8 cellular contexts compared by ENCODE assay signal in the genomic region with DNA sequence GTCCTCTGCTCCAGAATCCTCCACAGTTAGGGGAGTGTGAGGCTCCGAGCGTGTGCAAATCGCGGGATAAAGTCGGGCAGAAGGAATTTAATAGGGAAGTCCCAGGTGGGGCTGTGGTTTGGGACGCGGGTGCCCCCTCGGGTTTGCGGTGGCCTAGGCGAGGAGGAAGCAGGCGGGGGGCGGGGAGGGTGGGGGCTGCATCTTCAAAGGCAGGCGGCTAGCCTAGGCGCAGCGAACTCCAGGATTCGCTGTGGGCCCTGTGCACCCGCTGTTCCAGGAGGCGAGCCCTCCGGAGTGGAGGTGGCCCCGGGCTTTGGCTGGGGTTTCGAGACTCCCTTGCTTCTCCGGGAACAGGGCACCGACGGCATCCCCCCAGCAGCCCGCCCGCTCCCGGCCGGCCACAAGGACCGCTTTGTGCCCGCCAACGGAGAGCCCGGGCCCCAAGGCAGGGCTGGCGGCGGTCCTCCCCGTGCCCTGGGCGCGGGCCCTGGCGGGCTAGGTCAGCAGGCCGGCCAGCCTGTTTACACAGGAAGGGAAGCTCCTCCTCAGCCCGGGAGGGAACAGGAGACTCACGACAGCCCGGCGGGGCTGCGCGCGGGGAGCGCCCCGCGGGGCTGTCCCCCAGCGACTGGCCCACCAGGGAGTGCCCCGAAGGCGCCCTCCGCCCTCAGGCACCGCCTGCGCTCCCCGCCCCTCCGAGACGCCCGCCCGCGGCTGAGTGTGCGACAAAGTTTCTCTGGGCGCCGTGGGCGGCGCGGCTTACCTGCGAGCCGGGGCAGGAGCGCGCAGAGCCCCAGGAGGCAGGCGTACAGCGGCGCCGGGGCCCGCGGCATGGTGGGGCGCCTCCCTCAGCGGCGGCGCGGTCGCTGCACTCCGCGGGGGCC. TPM values are rescaled to one million over a fixed set of nuclear protein-coding genes. Genes with fewer than 3 reads are reported as not detected.
DNase-seq lines count a peak whose midpoint lies in the region; ATAC-seq, FAIRE-seq and TF ChIP-seq lines count a peak whose summit lies in the region.

No MANE protein-coding gene starts in this region.

- FAIRE-seq in K562 (lab: Jason Lieb, UNC) = no peak

- no peak overlapping the region for H3K27ac Mint-ChIP-seq in immature natural killer cell

- no peak for TF ChIP-seq EP300 in K562 (IDR thresholded peaks at IDR 0.05; ENCODE audit: low read length)

- peak; percentile 70 for DNase-seq in NCI-H82 (lab: John Stamatoyannopoulos, UW)
- no peak for DNase-seq in NCI-H82 treated with DMSO at 0.1 percent for 48 hours (lab: John Stamatoyannopoulos, UW; ENCODE audit: unreplicated experiment)
- no peak for DNase-seq in SK-N-MC (ENCODE audit: low read depth, low spot score)
- DNase-seq in K562 (ENCODE audit: extremely low read depth in 1 of 4, low spot score in 3 of 4) = peak; percentile 38 to 63 (median 54)
- DNase-seq in immature natural killer cell = peak in 1 of 3 donors; percentile 8
- DNase-seq in superior temporal gyrus (ENCODE audit: extremely low spot score) = no peak

- H3K4me3 ChIP-seq in SK-N-MC (peak overlapping the region; percentile 93), K562 (peak overlapping the region; percentile 60), skeletal muscle satellite cell (ENCODE audit: low read length) (peak overlapping the region; percentile 77)

- H3K9me3 ChIP-seq in SK-N-MC (ENCODE audit: low read depth, low read length) (no peaks in the 10 kb centered on the region), K562 (replicated peaks; ENCODE audit: control insufficient read depth, insufficient read depth, low read depth, low read length) (no peaks in the 10 kb centered on the region), skeletal muscle satellite cell (replicated peaks; ENCODE audit: low read length) (no peaks in the 10 kb centered on the region)

- intact Hi-C loops in K562 (cut with micrococcal nuclease) = loop anchor here (5.0 to 10.0 kb wide), 2 partner anchors 52 to 114 kb away; no protein-coding TSS in a partner anchor

- H4K20me1 ChIP-seq in K562 (replicated peaks; ENCODE audit: control insufficient read depth, insufficient read depth, low read length) = no peaks in the 10 kb centered on the region

- peak overlapping the region; percentile 59 for H2AFZ ChIP-seq in K562 (ENCODE audit: low read depth, low read length)

- TF ChIP-seq RAD21 in K562 (CRISPR knock-in tag; conservative IDR thresholded peaks at IDR 0.05 in 1 of 2, IDR thresholded peaks at IDR 0.05 in 1 of 2) = no peak

- peak in 1 of 3 experiments; percentile 1; a peak in 1 of 6 replicates for TF ChIP-seq CTCF in K562 (IDR thresholded peaks at IDR 0.05 in 2 of 3, conservative IDR thresholded peaks at IDR 0.05 in 1 of 3; ENCODE audit: insufficient read depth in 2 of 3, low read depth in 1 of 3, low read length in 3 of 3)

- H3K9ac ChIP-seq in SK-N-MC (ENCODE audit: insufficient read length) (peak overlapping the region; percentile 71), K562 (ENCODE audit: insufficient read depth in 1 of 2, low read depth in 2 of 2, low read length in 2 of 2) (peak overlapping the region; percentile 62 to 91), skeletal muscle satellite cell (ENCODE audit: low read depth, low read length) (peak overlapping the region; percentile 92)

- in situ Hi-C loops in K562 (cut with MboI) = no loop called here

- H3K36me3 ChIP-seq in SK-N-MC (ENCODE audit: insufficient read depth, low read length) (peaks cover 8% of the 10 kb centered on the region), K562 (ENCODE audit: control insufficient read depth, insufficient read depth, low read length) (no peaks in the 10 kb centered on the region), skeletal muscle satellite cell (ENCODE audit: insufficient read depth, low read length) (peaks cover 19% of the 10 kb centered on the region)

- no peaks in the 10 kb centered on the region for H3K9me3 Mint-ChIP-seq in immature natural killer cell

- peaks cover 12 to 35% (median 13%) of the 10 kb centered on the region in 3 donors for H3K27me3 Mint-ChIP-seq in immature natural killer cell (ENCODE audit: low read depth in 3 of 3)

- H3K36me3 Mint-ChIP-seq in immature natural killer cell = no peaks in the 10 kb centered on the region

- H3K4me2 ChIP-seq in K562 (ENCODE audit: insufficient read depth, low read length) (peak overlapping the region; percentile 78), skeletal muscle satellite cell (ENCODE audit: low read length) (peak overlapping the region; percentile 91)

- no TSS peak for BruUV-seq in K562 (replicated peaks; lab: Mats Ljungman, UMichigan)

- CTCF ChIA-PET in K562 (lab: Yijun Ruan, JAX; ENCODE audit: low intra/inter-chr PET ratio) = interaction anchor here (0.6 kb wide), 1 partner anchor 699 kb away, joined by 3 read pairs; no protein-coding TSS in a partner anchor

- peaks cover 6 to 7% of the 10 kb centered on the region in 2 donors for H3K4me1 Mint-ChIP-seq in immature natural killer cell

- POLR2A ChIA-PET in K562 (lab: Yijun Ruan, JAX) = interaction anchor here (0.7 kb wide), 1 partner anchor 26 kb away, joined by 4 read pairs; no protein-coding TSS in a partner anchor

- peak; percentile 39 for ATAC-seq in HG02852 (IDR thresholded peaks at IDR 0.05; ENCODE audit: unreplicated experiment)
- peak; percentile 67 for ATAC-seq in K562

- peak overlapping the region; percentile 56 to 80 (median 72) for H3K4me3 Mint-ChIP-seq in immature natural killer cell

- H3K27ac ChIP-seq in SK-N-MC (peak overlapping the region; percentile 17; the same call in 1 of the 2 replicates), K562 (ENCODE audit: extremely low read depth, low read depth, low read length) (peak overlapping the region; percentile 52; the same call in 2 of the 3 replicates)

- WGBS in K562 (ENCODE audit: insufficient coverage, low coverage, missing lambda C conversion rate) = 8% methylated on average over 26 of the region's 85 CpGs

- TF ChIP-seq POLR2A in K562 (conservative IDR thresholded peaks at IDR 0.05) = no peak

- H3K9me1 ChIP-seq in K562 (ENCODE audit: control insufficient read depth, insufficient read depth, low read length) = no peaks in the 10 kb centered on the region

- peaks cover 18 to 23% of the 10 kb centered on the region in 2 experiments; a peak in 4 of 5 replicates for H3K4me1 ChIP-seq in K562 (replicated peaks in 1 of 2; ENCODE audit: control insufficient read depth in 2 of 2, insufficient read depth in 2 of 2, low read length in 2 of 2)
- peaks cover 38% of the 10 kb centered on the region for H3K4me1 ChIP-seq in skeletal muscle satellite cell (ENCODE audit: control insufficient read depth, insufficient read depth, low read length)

- H3K27me3 ChIP-seq in K562 (ENCODE audit: control insufficient read depth in 2 of 2, insufficient read depth in 2 of 2, low read length in 2 of 2) (no peaks in the 10 kb centered on the region; a peak in 1 of 5 replicates), skeletal muscle satellite cell (ENCODE audit: control insufficient read depth, insufficient read depth, low read length) (no peaks in the 10 kb centered on the region)

- peaks cover 17% of the 10 kb centered on the region; the same call in 2 of the 3 replicates for H3K79me2 ChIP-seq in K562 (ENCODE audit: control insufficient read depth, insufficient read depth, low read length)

TF ChIP-seq in K562, 482 proteins besides CTCF, POLR2A, EP300 and RAD21 (continues in another document):
- TF ChIP-seq ZNF436 (CRISPR knock-in tag; IDR thresholded peaks at IDR 0.05) = no peak

RNA-seq across cellular contexts. Expression of a gene that starts 0.8 kb away (rescaled TPM):
- 44.6 and 111 TPM in 2 replicates for total RNA-seq in K562 (2011; cell fraction: chromatin; rRNA removed; ENCODE audit: low replicate concordance)
- total RNA-seq in K562 (2011; cell fraction: nucleolus; rRNA removed) = 156 and 174 TPM in 2 replicates
- 97.9 and 116 TPM in 2 replicates for total RNA-seq in K562 (2011; cell fraction: nucleoplasm; rRNA removed)
- total RNA-seq in K562 (2014; rRNA removed) (16.2 and 23.0 TPM in 2 replicates), K562 (2014; rRNA removed; fragmentation: Illumina TruSeq; extraction: Trizol) (5.0 and 7.3 TPM in 2 replicates), K562 (2015; rRNA removed; fragmentation: Illumina TruSeq; extraction: Trizol) (2.1 and 2.6 TPM in 2 replicates), K562 (2021) (17.3 and 23.4 TPM in 2 replicates)
- polyA plus RNA-seq in K562 (2011; rRNA removed) (32.7 and 46.8 TPM in 2 replicates), K562 (2014; fragmentation: Illumina TruSeq; extraction: Trizol) (9.9 and 13.4 TPM in 2 replicates), K562 (2014; fragmentation: Nextera tagmentation; extraction: Ambion mirVana) (1 to 10 TPM; 1.7 to 2.3 TPM), K562 (2014; rRNA removed) (13.6 and 16.4 TPM in 2 replicates), immature natural killer cell (1 to 10 TPM in 1 of 3 donors, under 1 TPM in 1, not detected in 1; 0.52 to 1.1 TPM)
- 32.7 and 54.9 TPM in 2 replicates for polyA plus RNA-seq in K562 (2011; cell fraction: cytosol; rRNA removed)
- polyA plus RNA-seq in K562 (2011; cell fraction: nucleus; rRNA removed) = 27.1 and 62.6 TPM in 2 replicates
- polyA plus RNA-seq in K562 (2012) = 14.7 and 25.7 TPM in 2 replicates
- polyA minus RNA-seq in K562 (2011; rRNA and poly(A)+ RNA removed) = 21.7 and 62.1 TPM in 2 replicates
- polyA minus RNA-seq in K562 (2011; cell fraction: cytosol; rRNA and poly(A)+ RNA removed) = 25.3 and 52.3 TPM in 2 replicates
- 20.0 and 20.7 TPM in 2 replicates for polyA minus RNA-seq in K562 (2011; cell fraction: nucleus; rRNA and poly(A)+ RNA removed)
- 157 and 167 TPM in 2 replicates for total RNA-seq in skeletal muscle satellite cell (2012; rRNA removed)

RNA-seq across cellular contexts. Expression of a gene that starts 48.1 kb away (rescaled TPM):
- total RNA-seq in K562 (2011; cell fraction: chromatin; rRNA removed; ENCODE audit: low replicate concordance) = not detected in 2 replicates
- not detected in 2 replicates for total RNA-seq in K562 (2011; cell fraction: nucleolus; rRNA removed)
- total RNA-seq in K562 (2011; cell fraction: nucleoplasm; rRNA removed) = not detected in 2 replicates
- total RNA-seq in K562 (2014; rRNA removed) (not detected in 2 replicates), K562 (2014; rRNA removed; fragmentation: Illumina TruSeq; extraction: Trizol) (not detected in 2 replicates), K562 (2015; rRNA removed; fragmentation: Illumina TruSeq; extraction: Trizol) (not detected in 2 replicates), K562 (2021) (0.09 TPM in 2 replicates)
- polyA plus RNA-seq in K562 (2011; rRNA removed) (not detected in 2 replicates), K562 (2014; fragmentation: Illumina TruSeq; extraction: Trizol) (not detected in 2 replicates), K562 (2014; fragmentation: Nextera tagmentation; extraction: Ambion mirVana) (not detected), K562 (2014; rRNA removed) (not detected in 2 replicates), immature natural killer cell (not detected)
- polyA plus RNA-seq in K562 (2011; cell fraction: cytosol; rRNA removed) = not detected in 2 replicates
- not detected in 2 replicates for polyA plus RNA-seq in K562 (2011; cell fraction: nucleus; rRNA removed)
- polyA plus RNA-seq in K562 (2012) = not detected in 2 replicates
- polyA minus RNA-seq in K562 (2011; rRNA and poly(A)+ RNA removed) = not detected in 2 replicates
- polyA minus RNA-seq in K562 (2011; cell fraction: cytosol; rRNA and poly(A)+ RNA removed) = not detected in 2 replicates
- polyA minus RNA-seq in K562 (2011; cell fraction: nucleus; rRNA and poly(A)+ RNA removed) = not detected in 2 replicates
- not detected in 2 replicates for total RNA-seq in skeletal muscle satellite cell (2012; rRNA removed)

Comparison
In these comparisons a context has a peak if more than half of its experiments do, and no peak if none do; other contexts are left out.
1. DNase-seq: peak in NCI-H82 (single experiment) and K562 (4 of 4); none in NCI-H82 treated with DMSO at 0.1 percent for 48 hours (single experiment), SK-N-MC (single experiment) and superior temporal gyrus (single experiment).
2. Peak in every context shown above with its lines, with median percentiles within 50 percentile points of each other: H3K4me3 ChIP-seq and H3K9ac ChIP-seq.